In genomic region chr13:51783432-51784094, GRCh38 we compare ENCODE assay signal across 20 cellular contexts.
"Had no signal": no experiment of that assay in that cellular context is flagged by ENCODE, and none has a peak within 500 bp of the region (broad histone marks: within the 10 kb centered on the region; RNA-seq: fewer than 3 reads in every experiment).

No MANE protein-coding gene starts in this region.

- FAIRE-seq: endometrium, TTC549 had no signal

- ATAC-seq: activated CD4-positive, alpha-beta T cell treated with anti-CD3 and anti-CD28 coated beads for 36 hours had no signal

- H3K36me3 ChIP-seq: brain microvascular endothelial cell, stomach, upper lobe of left lung had no signal

- H3K27ac ChIP-seq: brain microvascular endothelial cell, coronary artery, stomach, upper lobe of left lung had no signal

- H3K4me3 ChIP-seq: coronary artery, lung, stomach, upper lobe of left lung had no signal

- H3K27ac Mint-ChIP-seq: activated CD4-positive, alpha-beta memory T cell treated with anti-CD3 and anti-CD28 coated beads, Interleukin-2, amount 10 ng/mL, durations not matched to agents 7 days and 5 days; activated CD4-positive, alpha-beta T cell treated with anti-CD3 and anti-CD28 coated beads for 36 hours; activated T-helper 2 cell treated with anti-CD3 and anti-CD28 coated beads, Interferon-gamma antibody, Interleukin-2, Interleukin-4, amounts not matched to agents 10 μg/mL and 5 μg/mL and 100 μg/mL, durations not matched to agents 14 hours and 24 hours and 36 hours; T-helper 2 cell treated with Interferon-gamma antibody and Interleukin-4, amounts not matched to agents 5 μg/mL and 100 μg/mL, for 36 hours had no signal

- H3K4me3 Mint-ChIP-seq: activated CD4-positive, alpha-beta memory T cell treated with anti-CD3 and anti-CD28 coated beads, Interleukin-2, amount 10 ng/mL, durations not matched to agents 7 days and 5 days; activated CD4-positive, alpha-beta T cell treated with anti-CD3 and anti-CD28 coated beads for 36 hours; neural crest cell; T-helper 2 cell treated with Interferon-gamma antibody and Interleukin-4, amounts not matched to agents 5 μg/mL and 100 μg/mL, for 36 hours had no signal

- H3K27me3 ChIP-seq: brain microvascular endothelial cell, stomach, upper lobe of left lung had no signal

- DNase-seq: activated CD4-positive, alpha-beta memory T cell treated with anti-CD3 and anti-CD28 coated beads, Interleukin-2, amount 10 ng/mL, durations not matched to agents 7 days and 5 days; activated CD4-positive, alpha-beta T cell treated with anti-CD3 and anti-CD28 coated beads for 36 hours; activated naive CD4-positive, alpha-beta T cell treated with Interleukin-2 at 50 U/mL for 16 hours; activated T-cell treated with anti-CD3 and anti-CD28 coated beads, Interleukin-2, amount 50 U/mL, for 1 hour; brain microvascular endothelial cell; erythroblast; foreskin melanocyte; hypothalamus; islet precursor cell; stimulated activated CD8-positive, alpha-beta memory T cell treated with anti-CD3 and anti-CD28 coated beads, Interleukin-4, amount 100 ng/mL, for 48 hours; stomach; SW 1271 had no signal

- H3K27me3 Mint-ChIP-seq: activated CD4-positive, alpha-beta memory T cell treated with anti-CD3 and anti-CD28 coated beads, Interleukin-2, amount 10 ng/mL, durations not matched to agents 7 days and 5 days; activated CD4-positive, alpha-beta T cell treated with anti-CD3 and anti-CD28 coated beads for 36 hours had no signal

- H3K9me3 ChIP-seq: stomach, upper lobe of left lung had no signal

- H3K9me3 Mint-ChIP-seq: activated CD4-positive, alpha-beta memory T cell treated with anti-CD3 and anti-CD28 coated beads, Interleukin-2, amount 10 ng/mL, durations not matched to agents 7 days and 5 days; activated T-helper 2 cell treated with anti-CD3 and anti-CD28 coated beads, Interferon-gamma antibody, Interleukin-2, Interleukin-4, amounts not matched to agents 10 μg/mL and 5 μg/mL and 100 μg/mL, durations not matched to agents 14 hours and 24 hours and 36 hours; neural crest cell; T-helper 2 cell treated with Interferon-gamma antibody and Interleukin-4, amounts not matched to agents 5 μg/mL and 100 μg/mL, for 36 hours had no signal
